Comparison of ENCODE assay signal across 17 cellular contexts in the genomic region with DNA sequence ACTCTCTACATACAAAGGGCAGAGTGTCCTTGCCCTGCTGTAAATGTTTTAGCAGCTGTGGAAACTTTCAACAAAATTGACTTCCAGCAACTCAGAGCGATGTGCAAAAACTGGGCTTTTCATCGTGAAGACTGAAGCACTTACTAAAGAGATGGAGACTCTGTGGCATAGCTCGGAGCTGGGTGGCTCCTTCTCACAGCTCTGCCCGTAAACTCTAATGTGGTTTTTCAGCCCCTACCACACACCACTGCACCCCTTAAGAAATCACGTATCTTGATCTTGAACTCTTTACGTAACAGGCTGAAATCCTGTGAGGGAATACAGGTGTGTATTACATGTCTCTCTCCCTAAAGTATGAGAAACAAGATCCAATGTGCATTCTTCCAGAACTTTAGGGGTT.
"Had no signal": no experiment of that assay in that cellular context is flagged by ENCODE, and none has a peak within 500 bp of the region (broad histone marks: within the 10 kb centered on the region; RNA-seq: fewer than 3 reads in every experiment).

No MANE protein-coding gene starts in this region.

- H3K4me1 ChIP-seq: esophagus squamous epithelium, foreskin keratinocyte, parathyroid adenoma had no signal

- H3K4me3 Mint-ChIP-seq: mesothelial cell of epicardium, nephron progenitor cell had no signal

- H3K27me3 ChIP-seq: esophagus squamous epithelium, hepatocyte, spleen had no signal

- H3K27me3 Mint-ChIP-seq: stimulated activated naive B cell treated with anti-CD40 and anti-IgM and Interleukin-4, amounts not matched to agents 10 μg/mL and 1 μg/mL and 100 μg/mL, for 72 hours had no signal

- ATAC-seq: foreskin keratinocyte; sciatic nerve; stimulated activated naive B cell treated with anti-CD40 and anti-IgM and Interleukin-4, amounts not matched to agents 10 μg/mL and 1 μg/mL and 100 μg/mL, for 72 hours had no signal

- H3K27ac ChIP-seq: esophagus squamous epithelium, foreskin keratinocyte, hepatocyte, parathyroid adenoma, spleen had no signal

- H3K9me3 Mint-ChIP-seq: mesothelial cell of epicardium; nephron progenitor cell; stimulated activated naive B cell treated with anti-CD40 and anti-IgM and Interleukin-4, amounts not matched to agents 10 μg/mL and 1 μg/mL and 100 μg/mL, for 72 hours had no signal

- H3K36me3 ChIP-seq: esophagus squamous epithelium had no signal

- H3K4me3 ChIP-seq: esophagus squamous epithelium, hepatocyte, spleen had no signal

- DNase-seq: dermis blood vessel endothelial cell; esophagus squamous epithelium; foreskin keratinocyte; head of caudate nucleus; kidney glomerular epithelial cell; mammary epithelial cell; nephron progenitor cell; spleen; stimulated activated CD4-positive, alpha-beta T cell treated with anti-CD3 and anti-CD28 coated beads, Interleukin-15, amount 100 ng/mL, for 24 hours; stimulated activated CD4-positive, alpha-beta T cell treated with anti-CD3 and anti-CD28 coated beads, Interleukin-1b, Interleukin-23, amount 100 ng/mL, for 48 hours; stimulated activated CD4-positive, alpha-beta T cell treated with anti-CD3 and anti-CD28 coated beads, Interleukin-4, amount 100 ng/mL, for 24 hours; stimulated activated naive B cell treated with anti-CD40 and anti-IgM and Interleukin-4, amounts not matched to agents 10 μg/mL and 1 μg/mL and 100 μg/mL, for 72 hours; trophoblast cell had no signal

- H3K27ac Mint-ChIP-seq: mesothelial cell of epicardium, nephron progenitor cell had no signal

- H3K9me3 ChIP-seq: esophagus squamous epithelium, spleen had no signal

- H3K36me3 Mint-ChIP-seq: mesothelial cell of epicardium had no signal
